Comparison of ENCODE assay signal across 1 cellular context in genomic region chr1:205255941-205256780, GRCh38.
TF ChIP-seq lines count a peak whose summit lies in the region.

No MANE protein-coding gene starts in this region.

TF ChIP-seq in HCT116, 20 proteins besides CTCF, POLR2A, EP300 and RAD21 (continued from another document):
- TF ChIP-seq REST (IDR thresholded peaks at IDR 0.05; ENCODE audit: low read depth), result no peak
- no peak for TF ChIP-seq EZH2 (IDR thresholded peaks at IDR 0.05)
- no peak for TF ChIP-seq ELF1 (IDR thresholded peaks at IDR 0.05; ENCODE audit: borderline replicate concordance, low read depth)
- no peak for TF ChIP-seq JUND (IDR thresholded peaks at IDR 0.05)
